ENCODE assay signal across 8 cellular contexts in the genomic region with DNA sequence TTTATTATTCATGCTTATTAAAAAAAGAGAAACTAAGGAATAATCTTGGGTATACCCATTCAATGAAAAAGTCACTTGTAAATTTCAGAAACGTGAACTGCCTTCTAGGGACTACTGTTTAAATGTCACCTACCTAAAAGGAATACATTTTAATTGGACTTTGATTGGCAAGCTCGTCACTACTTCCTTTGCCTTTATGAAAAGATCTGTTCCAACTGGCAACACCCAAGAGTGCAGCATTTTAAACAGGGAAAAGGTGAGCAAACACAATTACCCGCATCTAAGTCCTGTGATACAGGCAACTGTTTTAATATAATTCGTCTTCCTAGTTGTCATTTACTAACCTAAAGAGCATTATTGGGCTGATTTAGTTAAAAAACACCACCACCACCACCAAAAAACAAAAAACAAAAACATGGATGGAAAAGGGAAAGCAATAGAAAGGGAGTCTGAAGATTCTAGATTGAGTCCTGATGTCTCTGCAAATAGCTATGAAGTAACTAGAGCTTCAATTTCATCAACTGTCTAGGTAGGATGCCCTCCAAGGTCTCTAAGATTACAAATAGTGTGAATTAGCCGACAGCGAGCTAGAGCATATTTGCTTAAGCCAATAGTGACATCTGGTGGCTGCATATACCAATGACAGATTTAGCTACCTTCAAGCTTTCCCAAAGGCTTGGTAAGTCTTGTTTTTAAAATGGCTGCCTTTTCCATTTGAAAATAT. TPM values are rescaled to one million over a fixed set of nuclear protein-coding genes. Genes with fewer than 3 reads are reported as not detected.
A peak's percentile ranks its signal among the peaks of the same experiment; 100 is the strongest.
DNase-seq lines count a peak whose midpoint lies in the region; ATAC-seq and TF ChIP-seq lines count a peak whose summit lies in the region.

No MANE protein-coding gene starts in this region.

- in situ Hi-C loops in SK-MEL-5 (cut with HindIII; ENCODE audit: low pct_unique_long_range_greater_than_20kb, low sequenced_read_pairs) = no loop called here

- intact Hi-C loops in stomach (cut with DNase I; ENCODE audit: low total_unique reads) = no loop called here

- DNase-seq in CD1c-positive myeloid dendritic cell (ENCODE audit: extremely low spot score) = peak; percentile 78
- peak; percentile 78 for DNase-seq in NCI-H128 (lab: John Stamatoyannopoulos, UW; ENCODE audit: unreplicated experiment)
- DNase-seq in SK-MEL-5 (ENCODE audit: low read depth, low spot score) = peak; percentile 93
- DNase-seq in choroid plexus epithelial cell (ENCODE audit: low read depth) = peak; percentile 92
- DNase-seq in left kidney (ENCODE audit: low read depth, low spot score) = peak; percentile 94
- DNase-seq in stomach = peak; percentile 30

- H3K4me3 ChIP-seq in choroid plexus epithelial cell (ENCODE audit: low read depth, low read length) (no peak overlapping the region), stomach (no peak overlapping the region)

- H3K27ac ChIP-seq in stomach = no peak overlapping the region

- TF ChIP-seq CTCF in choroid plexus epithelial cell (conservative IDR thresholded peaks at IDR 0.05; ENCODE audit: low read depth, low read length) = peak; percentile 69
- peak in 5 of 7 experiments; percentile 50 to 92 (median 70) for TF ChIP-seq CTCF in stomach (IDR thresholded peaks at IDR 0.05)

- ATAC-seq in GM18511 (IDR thresholded peaks at IDR 0.05; ENCODE audit: unreplicated experiment) = peak; percentile 99
- peak; percentile 99 for ATAC-seq in HG02885 (IDR thresholded peaks at IDR 0.05; ENCODE audit: poor library complexity, unreplicated experiment)

- no peaks in the 10 kb centered on the region for H3K36me3 ChIP-seq in stomach

- TF ChIP-seq EP300 in stomach (IDR thresholded peaks at IDR 0.05) = no peak

- H3K27me3 ChIP-seq in stomach = no peaks in the 10 kb centered on the region

- H3K4me1 ChIP-seq in stomach = peaks cover 0 to 9% (median 5%) of the 10 kb centered on the region in 4 donors

- no peak for TF ChIP-seq POLR2A in stomach (IDR thresholded peaks at IDR 0.05)

- 17 to 33% (median 27%) methylated on average over 6 of the region's 6 CpGs for WGBS in stomach, 5 donors

- H3K9me3 ChIP-seq in stomach = no peaks in the 10 kb centered on the region

RNA-seq across cellular contexts. Expression of a gene that starts 33.8 kb away (rescaled TPM):
- 1.7 and 2.3 TPM in 2 replicates for total RNA-seq in SK-MEL-5 (2014; rRNA removed; shearing (Covaris generic))
- polyA plus RNA-seq in SK-MEL-5 (2015; cell fraction: cytosol; rRNA removed) = 1.6 and 2.9 TPM in 2 replicates
- polyA plus RNA-seq in SK-MEL-5 (2015; cell fraction: nucleus; rRNA removed) = 9.5 and 21.9 TPM in 2 replicates
- total RNA-seq in stomach = 100 to 1,000 TPM in 3 of 5 donors, 10 to 100 TPM in 2; 59.1 to 458 (median 118) TPM
- 10 to 100 TPM; 19.1 to 45.1 (median 22.5) TPM for polyA plus RNA-seq in stomach

Comparison
In these comparisons a context has a peak if more than half of its experiments do, and no peak if none do; other contexts are left out.
1. DNase-seq: peak in every context shown above with its lines; median percentile 94 in left kidney; 93 in SK-MEL-5; 92 in choroid plexus epithelial cell; 78 in CD1c-positive myeloid dendritic cell; 78 in NCI-H128; 30 in stomach.
2. RNA of a gene that starts 33.8 kb away (total RNA-seq): 59.1 to 458 TPM in stomach; 1.7 to 2.3 TPM in SK-MEL-5; every median in the first group is over 10 times any median in the second.